ENCODE assay signal across 8 cellular contexts in the genomic region with DNA sequence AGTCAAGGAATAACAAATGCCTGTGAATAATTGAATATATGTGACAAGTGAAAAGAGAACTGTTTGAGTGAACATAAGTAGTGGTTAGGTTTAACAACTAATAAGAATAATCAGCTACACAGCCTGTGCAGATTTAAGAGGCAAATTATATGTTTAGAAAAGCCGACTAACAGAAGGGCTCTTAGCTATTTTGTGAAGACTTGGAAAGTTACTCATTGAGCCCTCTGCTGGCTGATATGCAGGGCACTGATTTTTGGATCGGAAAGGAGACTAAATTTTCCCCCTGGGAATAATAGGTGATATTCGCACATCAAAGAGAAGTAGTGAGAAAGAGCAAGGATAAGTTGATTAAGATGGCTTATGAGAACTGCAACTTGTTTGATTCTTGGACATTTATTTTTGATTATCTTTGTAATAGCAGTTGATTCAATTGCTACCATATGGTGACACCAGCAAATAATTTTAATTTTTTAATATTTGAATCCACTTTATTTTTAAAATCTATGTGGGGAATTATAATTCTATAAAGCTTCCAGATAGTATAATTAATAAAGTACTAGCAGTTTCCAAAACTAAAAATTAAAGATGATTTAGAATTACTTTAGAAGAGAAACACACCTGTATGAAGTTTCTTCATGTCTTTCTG.
DNase-seq lines count a peak whose midpoint lies in the region; ATAC-seq lines count a peak whose summit lies in the region.

No MANE protein-coding gene starts in this region.

- DNase-seq in NCI-H1417 (lab: John Stamatoyannopoulos, UW) (peak; percentile 30 to 83 (median 36)), NCI-H1417 treated with DMSO at 0.1 percent for 48 hours (lab: John Stamatoyannopoulos, UW) (no peak), NCI-H146 (lab: John Stamatoyannopoulos, UW) (peak; percentile 38), astrocyte of the hippocampus (ENCODE audit: low read depth, low spot score) (peak; percentile 70), kidney tubule cell (ENCODE audit: low spot score) (peak; percentile 51), T1000 (lab: John Stamatoyannopoulos, UW) (no peak)
- DNase-seq in activated CD4-positive, alpha-beta T cell treated with anti-CD3 and anti-CD28 coated beads for 48 hours = no peak

- no peak for ATAC-seq in GM19455 (IDR thresholded peaks at IDR 0.05; ENCODE audit: unreplicated experiment)

Comparison
In these comparisons a context has a peak if more than half of its experiments do, and no peak if none do; other contexts are left out.
1. DNase-seq: peak in NCI-H1417 (3 of 3), NCI-H146 (single experiment), astrocyte of the hippocampus (single experiment) and kidney tubule cell (single experiment); none in NCI-H1417 treated with DMSO at 0.1 percent for 48 hours (single experiment), activated CD4-positive, alpha-beta T cell treated with anti-CD3 and anti-CD28 coated beads for 48 hours (single experiment) and T1000 (single experiment).